8 cellular contexts compared by ENCODE assay signal in genomic region chr3:122793568-122794416, GRCh38. TPM values are rescaled to one million over a fixed set of nuclear protein-coding genes. Genes with fewer than 3 reads are reported as not detected.
DNase-seq lines count a peak whose midpoint lies in the region; ATAC-seq, FAIRE-seq and TF ChIP-seq lines count a peak whose summit lies in the region.

HSPBAP1 (minus strand) TSS chr3:122793831; CDS start chr3:122793680, 151 bp downstream.

- H3K4me1 Mint-ChIP-seq in activated naive CD8-positive, alpha-beta T cell treated with anti-CD3 and anti-CD28 coated beads for 36 hours, result peaks cover 32% of the 10 kb centered on the region

- 0 out of 2 replicates have a peak, but pooled peaks cover 4% of the 10 kb centered on the region for H3K36me3 ChIP-seq in OCI-LY7 (ENCODE audit: insufficient read depth, low read length)
- H3K36me3 ChIP-seq in heart left ventricle, result no peaks in the 10 kb centered on the region
- no peaks in the 10 kb centered on the region for H3K36me3 ChIP-seq in vagina

- peaks cover 30% of the 10 kb centered on the region for H3K4me1 ChIP-seq in OCI-LY7 (ENCODE audit: insufficient read depth, low read length, poor library complexity, severe bottlenecking)
- H3K4me1 ChIP-seq in heart left ventricle, result peaks cover 0 to 75% (median 12%) of the 10 kb centered on the region in 12 donors
- peaks cover 27% of the 10 kb centered on the region for H3K4me1 ChIP-seq in vagina

- 0 to 1% (median 0%) methylated on average over 29 to 46 of the region's 46 CpGs for WGBS in heart left ventricle, 4 donors

- H3K27me3 ChIP-seq in heart left ventricle (no peaks in the 10 kb centered on the region), vagina (no peaks in the 10 kb centered on the region)

- DNase-seq in HFF-Myc (ENCODE audit: extremely low read depth, low read depth), result peak; percentile 93
- peak; percentile 95 for DNase-seq in OCI-LY7 (ENCODE audit: low spot score)
- peak; percentile 88 for DNase-seq in activated naive CD8-positive, alpha-beta T cell treated with anti-CD3 and anti-CD28 coated beads for 36 hours
- DNase-seq in heart left ventricle, result peak; percentile 93 to 96 (median 94)
- DNase-seq in pulmonary artery endothelial cell (ENCODE audit: low read depth, low spot score), result peak; percentile 68
- peak in 1 of 2 donors; percentile 95 for DNase-seq in vagina (ENCODE audit: extremely low spot score in 2 of 2)
- DNase-seq in DMS53 treated with DMSO at 0.1 percent for 48 hours (lab: John Stamatoyannopoulos, UW; ENCODE audit: unreplicated experiment), result no peak

- H3K27ac ChIP-seq in OCI-LY7 (ENCODE audit: low read depth, low read length, poor library complexity, severe bottlenecking) (peak within 1 kb of the TSS; percentile 66), heart left ventricle (peak within 1 kb of the TSS; percentile 88 to 96 (median 95)), vagina (peak within 1 kb of the TSS; percentile 93)

- intact Hi-C loops in OCI-LY7 (cut with micrococcal nuclease; ENCODE audit: unreplicated experiment), result loop anchor here (5.0 to 10.0 kb wide), 2 partner anchors 231 to 379 kb away; partner anchors contain the start of genes DTX3L, PARP9 and WDR5B
- intact Hi-C loops in heart left ventricle (cut with DNase I), result loop anchor here in 2 of 10 donors (5.0 kb wide), 1 partner anchor 111 kb away; the partner anchor contains the start of gene PARP14 (in 2 of the 2)
- intact Hi-C loops in vagina (cut with DNase I), result no loop called here

- peak; percentile 96 for FAIRE-seq in G401.6 (lab: Jason Lieb, UNC)

- H3K9me3 ChIP-seq in OCI-LY7 (ENCODE audit: low read length) (no peaks in the 10 kb centered on the region), heart left ventricle (no peaks in the 10 kb centered on the region), vagina (no peaks in the 10 kb centered on the region)

- H3K9me3 Mint-ChIP-seq in activated naive CD8-positive, alpha-beta T cell treated with anti-CD3 and anti-CD28 coated beads for 36 hours, result no peaks in the 10 kb centered on the region

- H3K27ac Mint-ChIP-seq in activated naive CD8-positive, alpha-beta T cell treated with anti-CD3 and anti-CD28 coated beads for 36 hours, result peak within 1 kb of the TSS; percentile 84

- peak within 1 kb of the TSS; percentile 90 for H3K4me2 ChIP-seq in OCI-LY7 (ENCODE audit: low read length)

- no peaks in the 10 kb centered on the region for H4K20me1 ChIP-seq in OCI-LY7 (ENCODE audit: insufficient read depth, low read length)

- peak within 1 kb of the TSS; percentile 87 for H3K4me3 Mint-ChIP-seq in activated naive CD8-positive, alpha-beta T cell treated with anti-CD3 and anti-CD28 coated beads for 36 hours

- peak within 1 kb of the TSS; percentile 95 for H2AFZ ChIP-seq in OCI-LY7 (ENCODE audit: low read length)

- CTCF ChIA-PET in OCI-LY7 (lab: Charles Lee; ENCODE audit: unreplicated experiment), result no interaction called here

- ATAC-seq in heart left ventricle, result peak; percentile 76 to 90 (median 80)

- H3K4me3 ChIP-seq in HFF-Myc (replicated peaks; ENCODE audit: low read depth, low read length) (peak within 1 kb of the TSS; percentile 59), OCI-LY7 (ENCODE audit: low read depth, low read length, poor library complexity, severe bottlenecking) (peak within 1 kb of the TSS; percentile 85), heart left ventricle (peak within 1 kb of the TSS; percentile 68 to 92 (median 82)), vagina (peak within 1 kb of the TSS; percentile 65 to 84)

- no peak for TF ChIP-seq CTCF in HFF-Myc (IDR thresholded peaks at IDR 0.05; ENCODE audit: low read depth, low read length, missing control alignments)
- TF ChIP-seq CTCF in OCI-LY7 (conservative IDR thresholded peaks at IDR 0.05; ENCODE audit: low read length), result no peak
- no peak for TF ChIP-seq CTCF in heart left ventricle (IDR thresholded peaks at IDR 0.05)
- no peak for TF ChIP-seq CTCF in vagina (IDR thresholded peaks at IDR 0.05)

- H3K36me3 Mint-ChIP-seq in activated naive CD8-positive, alpha-beta T cell treated with anti-CD3 and anti-CD28 coated beads for 36 hours, result no peaks in the 10 kb centered on the region

- POLR2A ChIA-PET in OCI-LY7 (lab: Charles Lee), result interaction anchor here (0.5 to 1.3 kb wide), 5 partner anchors 10 to 408 kb away, joined by 3 to 5 read pairs (median 4); partner anchors contain the start of genes SEC22A and WDR5B

- no TSS peak for BruUV-seq in OCI-LY7 (replicated peaks; lab: Mats Ljungman, UMichigan)

- H3K27me3 Mint-ChIP-seq in activated naive CD8-positive, alpha-beta T cell treated with anti-CD3 and anti-CD28 coated beads for 36 hours, result no peaks in the 10 kb centered on the region

- peak in 1 of 2 donors; percentile 54 for TF ChIP-seq POLR2A in heart left ventricle (IDR thresholded peaks at IDR 0.05)
- TF ChIP-seq POLR2A in vagina (IDR thresholded peaks at IDR 0.05), result peak in 1 of 2 donors; percentile 30

- no peaks in the 10 kb centered on the region for H3K9me2 ChIP-seq in OCI-LY7 (ENCODE audit: insufficient read depth, low read length)

- H3K79me2 ChIP-seq in OCI-LY7 (ENCODE audit: insufficient read depth, low read depth, low read length), result peaks cover 6% of the 10 kb centered on the region; the same call in 1 of the 2 replicates

RNA-seq across cellular contexts. Expression of gene HSPBAP1, which starts in this region (rescaled TPM):
- total RNA-seq in OCI-LY7 (2014; rRNA removed; shearing (Covaris generic)), result 8.8 and 11.9 TPM in 2 replicates
- total RNA-seq in OCI-LY7 (2022), result 18.6 and 21.2 TPM in 2 replicates
- 1 to 10 TPM; 5.9 to 6.0 TPM for total RNA-seq in activated naive CD8-positive, alpha-beta T cell treated with anti-CD3 and anti-CD28 coated beads for 36 hours
- total RNA-seq in heart left ventricle, result 1 to 10 TPM; 2.6 to 6.0 (median 3.7) TPM
- 1 to 10 TPM; 3.7 to 6.4 TPM for polyA plus RNA-seq in heart left ventricle
- 4.9 and 7.7 TPM in 2 replicates for total RNA-seq in pulmonary artery endothelial cell
- total RNA-seq in vagina, result 9.8 TPM
